ENCODE assay signal across 1 cellular context in the genomic region with DNA sequence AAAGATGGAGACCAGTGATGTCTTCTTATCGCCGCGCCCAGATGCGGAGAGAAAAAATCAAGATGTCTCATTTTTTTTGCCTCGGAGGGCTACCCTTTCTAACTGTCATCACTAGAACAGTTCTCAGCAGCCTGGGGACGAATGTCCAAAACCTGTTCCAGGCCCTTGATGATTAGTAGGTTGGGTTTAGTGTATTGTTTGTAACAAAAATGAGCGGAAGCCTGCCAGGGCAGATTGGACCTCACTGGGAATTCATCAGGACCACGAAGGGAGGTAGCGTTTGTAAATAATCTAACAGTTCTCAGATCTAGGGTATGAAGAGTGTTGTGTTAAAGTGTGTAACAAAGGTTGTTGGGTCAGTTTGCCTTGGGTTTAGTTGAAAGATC.
TF ChIP-seq lines count a peak whose summit lies in the region.

No MANE protein-coding gene starts in this region.

TF ChIP-seq in WTC11, 78 proteins besides CTCF, POLR2A, EP300 and RAD21 (continued from another document):
- no peak for TF ChIP-seq ARID4B (CRISPR knock-in tag; IDR thresholded peaks at IDR 0.05; ENCODE audit: borderline replicate concordance)
